8 cellular contexts compared by ENCODE assay signal in the genomic region with DNA sequence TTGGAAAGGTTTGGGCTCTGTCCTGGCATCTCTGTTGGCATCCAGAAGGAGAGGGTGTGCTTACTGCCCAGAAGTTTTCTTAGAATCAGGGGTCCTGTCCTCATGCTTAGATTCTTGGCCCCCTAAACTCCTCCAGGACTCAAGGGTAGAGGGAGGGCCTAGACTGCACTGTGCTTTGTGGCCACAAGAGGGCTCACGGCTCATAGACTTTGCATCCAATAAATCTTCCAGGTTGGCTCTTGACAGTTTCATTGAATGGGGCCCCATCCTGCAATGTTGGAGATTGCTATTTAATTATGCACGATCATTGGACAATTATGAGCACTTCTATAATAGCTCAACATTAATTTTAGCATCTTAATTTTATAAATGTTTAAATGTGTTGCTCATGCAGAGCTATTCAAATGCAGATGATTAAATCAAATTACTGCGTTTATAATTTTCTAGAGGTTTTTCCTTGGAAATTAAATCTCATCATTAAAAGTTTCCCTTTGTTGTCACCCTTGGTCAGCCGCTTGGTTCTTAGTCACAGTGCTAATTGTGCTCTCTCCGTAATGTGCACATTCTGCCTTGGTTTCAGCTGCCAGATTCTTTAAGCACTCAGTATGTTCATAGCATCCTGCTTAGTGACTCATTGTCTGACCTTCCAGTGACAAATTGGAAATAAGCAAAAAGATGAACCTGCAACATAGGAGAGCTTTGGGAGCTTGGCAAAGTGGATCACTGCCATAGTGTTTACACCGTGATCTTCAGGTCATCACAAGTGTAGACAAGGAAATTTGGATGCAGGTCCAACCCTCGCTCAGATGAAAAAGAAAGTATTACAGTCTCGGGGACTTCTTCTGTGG. TPM values are rescaled to one million over a fixed set of nuclear protein-coding genes. Genes with fewer than 3 reads are reported as not detected.
DNase-seq lines count a peak whose midpoint lies in the region; ATAC-seq, FAIRE-seq and TF ChIP-seq lines count a peak whose summit lies in the region.

No MANE protein-coding gene starts in this region.

- intact Hi-C loops in ascending aorta (cut with DNase I), result no loop called here

- peak in 2 of 3 experiments; percentile 22 to 39 for TF ChIP-seq CTCF in ascending aorta (IDR thresholded peaks at IDR 0.05)

- POLR2A ChIA-PET in activated CD4-positive, alpha-beta T cell treated with anti-CD3 and anti-CD28 coated beads, Interleukin-2, amount 10 ng/mL, durations not matched to agents 7 days and 5 days (lab: Charles Lee), result no interaction called here

- H3K9me3 ChIP-seq in ascending aorta, result no peaks in the 10 kb centered on the region

- FAIRE-seq in H54 (lab: Jason Lieb, UNC), result no peak

- CTCF ChIA-PET in activated CD4-positive, alpha-beta T cell treated with anti-CD3 and anti-CD28 coated beads, Interleukin-2, amount 10 ng/mL, durations not matched to agents 7 days and 5 days (lab: Charles Lee), result no interaction called here

- H3K4me3 Mint-ChIP-seq in activated CD4-positive, alpha-beta T cell treated with anti-CD3 and anti-CD28 coated beads, Interleukin-2, amount 10 ng/mL, durations not matched to agents 7 days and 5 days, result no peak overlapping the region

- no peaks in the 10 kb centered on the region for H3K36me3 ChIP-seq in ascending aorta

- H3K27ac ChIP-seq in ascending aorta, result no peak overlapping the region

- no peak for ATAC-seq in HG03039 (IDR thresholded peaks at IDR 0.05; ENCODE audit: unreplicated experiment)

- no peaks in the 10 kb centered on the region for H3K4me1 ChIP-seq in ascending aorta

- no peak overlapping the region for H3K27ac Mint-ChIP-seq in activated CD4-positive, alpha-beta T cell treated with anti-CD3 and anti-CD28 coated beads, Interleukin-2, amount 10 ng/mL, durations not matched to agents 7 days and 5 days

- H3K9me3 Mint-ChIP-seq in activated CD4-positive, alpha-beta T cell treated with anti-CD3 and anti-CD28 coated beads, Interleukin-2, amount 10 ng/mL, durations not matched to agents 7 days and 5 days, result no peaks in the 10 kb centered on the region

- TF ChIP-seq POLR2A in H54 (IDR thresholded peaks at IDR 0.05; ENCODE audit: low read depth, low read length), result no peak

- no peak overlapping the region for H3K4me3 ChIP-seq in ascending aorta

- no peaks in the 10 kb centered on the region for H3K27me3 Mint-ChIP-seq in activated CD4-positive, alpha-beta T cell treated with anti-CD3 and anti-CD28 coated beads, Interleukin-2, amount 10 ng/mL, durations not matched to agents 7 days and 5 days

- no peaks in the 10 kb centered on the region for H3K27me3 ChIP-seq in ascending aorta

- no peaks in the 10 kb centered on the region for H3K36me3 Mint-ChIP-seq in activated CD4-positive, alpha-beta T cell treated with anti-CD3 and anti-CD28 coated beads, Interleukin-2, amount 10 ng/mL, durations not matched to agents 7 days and 5 days (ENCODE audit: low read depth)

- peak; percentile 25 for DNase-seq in activated CD4-positive, alpha-beta T cell treated with anti-CD3 and anti-CD28 coated beads, Interleukin-2, amount 10 ng/mL, durations not matched to agents 7 days and 5 days
- DNase-seq in activated CD4-positive, alpha-beta T cell treated with anti-CD3 and anti-CD28 coated beads, Interleukin-2, amount 50 U/mL, for 4 hours, result no peak
- DNase-seq in H54 (ENCODE audit: insufficient read length, low spot score) (peak; percentile 41), NCI-H2227 treated with DMSO at 0.1 percent for 48 hours (lab: John Stamatoyannopoulos, UW) (peak; percentile 31), ascending aorta (ENCODE audit: low spot score in 2 of 2) (no peak), inferior parietal cortex (ENCODE audit: extremely low spot score) (peak; percentile 73)
- peak; percentile 6 for DNase-seq in stimulated activated CD4-positive, alpha-beta T cell treated with anti-CD3 and anti-CD28 coated beads, Interleukin-4, amount 100 ng/mL, for 24 hours

- no peaks in the 10 kb centered on the region for H3K4me1 Mint-ChIP-seq in activated CD4-positive, alpha-beta T cell treated with anti-CD3 and anti-CD28 coated beads, Interleukin-2, amount 10 ng/mL, durations not matched to agents 7 days and 5 days

RNA-seq across cellular contexts. Expression of gene PLPP4, which starts 33.5 kb away (rescaled TPM):
- not detected for total RNA-seq in activated CD4-positive, alpha-beta T cell treated with anti-CD3 and anti-CD28 coated beads, Interleukin-2, amount 10 ng/mL, durations not matched to agents 7 days and 5 days
- not detected for total RNA-seq in ascending aorta

Comparison
In these comparisons a context has a peak if more than half of its experiments do, and no peak if none do; other contexts are left out.
1. DNase-seq: peak in activated CD4-positive, alpha-beta T cell treated with anti-CD3 and anti-CD28 coated beads, Interleukin-2, amount 10 ng/mL, durations not matched to agents 7 days and 5 days (single experiment), H54 (single experiment), NCI-H2227 treated with DMSO at 0.1 percent for 48 hours (single experiment), inferior parietal cortex (single experiment) and stimulated activated CD4-positive, alpha-beta T cell treated with anti-CD3 and anti-CD28 coated beads, Interleukin-4, amount 100 ng/mL, for 24 hours (single experiment); none in activated CD4-positive, alpha-beta T cell treated with anti-CD3 and anti-CD28 coated beads, Interleukin-2, amount 50 U/mL, for 4 hours (0 of 2) and ascending aorta (0 of 2).